In genomic region chr17:74457146-74457819, GRCh38 we compare ENCODE assay signal across 8 cellular contexts. TPM values are rescaled to one million over a fixed set of nuclear protein-coding genes. Genes with fewer than 3 reads are reported as not detected.
DNase-seq lines count a peak whose midpoint lies in the region; ATAC-seq, FAIRE-seq and TF ChIP-seq lines count a peak whose summit lies in the region.

No MANE protein-coding gene starts in this region.

- no peak for ATAC-seq in GM18498 (IDR thresholded peaks at IDR 0.05; ENCODE audit: unreplicated experiment)

- WGBS in lower leg skin, 2 donors = 20 to 22% methylated on average over 18 of the region's 18 CpGs

- no peak overlapping the region for H3K4me3 ChIP-seq in GM12875 (ENCODE audit: low read depth, low read length)
- H3K4me3 ChIP-seq in choroid plexus epithelial cell (ENCODE audit: low read depth, low read length) = no peak overlapping the region
- no peak overlapping the region for H3K4me3 ChIP-seq in lower leg skin (ENCODE audit: low read depth, poor library complexity, severe bottlenecking)

- TF ChIP-seq CTCF in GM12875 (IDR thresholded peaks at IDR 0.05; ENCODE audit: borderline replicate concordance, insufficient read depth, low read depth, low read length) (peak; percentile 90), choroid plexus epithelial cell (conservative IDR thresholded peaks at IDR 0.05; ENCODE audit: low read depth, low read length) (peak; percentile 93), lower leg skin (IDR thresholded peaks at IDR 0.05) (peak in 1 of 3 donors; percentile 56)

- TF ChIP-seq POLR2A in lower leg skin (IDR thresholded peaks at IDR 0.05) = no peak

- FAIRE-seq in A204.1 (lab: Jason Lieb, UNC) = peak; percentile 49

- peak; percentile 48 for DNase-seq in NCI-H2227 treated with DMSO at 0.1 percent for 48 hours (lab: John Stamatoyannopoulos, UW)
- DNase-seq in activated CD4-positive, alpha-beta T cell treated with anti-CD3 and anti-CD28 coated beads for 48 hours = peak; percentile 81
- peak; percentile 62 for DNase-seq in choroid plexus epithelial cell (ENCODE audit: low read depth)
- peak; percentile 69 to 96 for DNase-seq in lower leg skin (ENCODE audit: low spot score in 2 of 2)
- peak; percentile 44 to 67 (median 52) for DNase-seq in stimulated activated CD4-positive, alpha-beta T cell treated with anti-CD3 and anti-CD28 coated beads, TNF-alpha, amount 100 ng/mL, for 48 hours (ENCODE audit: low read depth in 3 of 3)

- intact Hi-C loops in lower leg skin (cut with DNase I; ENCODE audit: low total_unique reads) = loop anchor here (2.0 kb wide), 1 partner anchor 78 kb away; no protein-coding TSS in a partner anchor

RNA-seq across cellular contexts. Expression of gene CD300A, which starts 9.2 kb away (rescaled TPM):
- 10 to 100 TPM in 2 of 4 donors, 1 to 10 TPM in 2; 5.5 to 13.0 (median 8.7) TPM for total RNA-seq in lower leg skin

RNA-seq across cellular contexts. Expression of gene GPRC5C, which starts 25.4 kb away (rescaled TPM):
- 100 to 1,000 TPM in 2 of 4 donors, 10 to 100 TPM in 2; 80.3 to 147 (median 99.1) TPM for total RNA-seq in lower leg skin
